In the genomic region with DNA sequence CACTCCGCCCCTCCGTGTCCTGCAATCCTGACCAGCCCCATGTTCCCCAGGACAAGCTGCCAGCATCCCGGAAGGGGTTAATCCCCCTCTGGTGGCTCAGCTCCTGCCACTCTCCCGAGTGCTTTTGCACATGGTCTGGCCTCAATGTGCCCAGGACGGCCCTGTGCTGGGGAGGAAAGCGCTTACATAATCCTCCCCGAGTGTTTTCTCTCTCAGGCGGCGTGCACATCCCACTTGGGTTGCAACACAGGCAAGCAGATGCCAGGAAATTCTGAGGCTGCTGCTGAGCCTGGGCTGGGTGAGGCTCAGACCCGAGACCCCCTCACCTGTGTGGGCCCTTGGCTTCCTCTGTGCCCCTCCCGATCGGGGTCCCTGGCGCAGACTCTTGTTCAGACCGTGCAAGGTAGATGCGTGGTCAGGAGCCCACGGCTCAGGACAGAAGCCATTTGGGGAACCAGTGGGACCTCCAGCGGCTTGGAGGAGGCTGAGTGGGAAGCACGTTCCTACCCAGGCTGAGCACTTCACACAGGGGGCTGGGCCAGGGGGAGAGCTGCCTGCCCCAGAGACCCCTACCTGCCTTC, we compare ENCODE assay signal across 8 cellular contexts.
DNase-seq lines count a peak whose midpoint lies in the region; ATAC-seq and TF ChIP-seq lines count a peak whose summit lies in the region.
"Not testable (repeated sequence)": the region's sequence is repeated elsewhere in the genome, so short reads cannot be mapped to it uniquely, and the experiment has no call there.

No MANE protein-coding gene starts in this region.

- peak overlapping the region in 3 of 4 donors; percentile 16 to 39 (median 31) for H3K27ac ChIP-seq in Peyer's patch
- H3K27ac ChIP-seq in esophagus squamous epithelium: peak overlapping the region; percentile 27 to 82 (median 65)
- peak overlapping the region in 6 of 10 donors; percentile 55 to 76 (median 64) for H3K27ac ChIP-seq in heart right ventricle
- peak overlapping the region; percentile 88 to 96 (median 92) for H3K27ac ChIP-seq in right lobe of liver
- H3K27ac ChIP-seq in ovary: peak overlapping the region; percentile 59 to 88
- H3K27ac ChIP-seq in stomach: peak overlapping the region in 3 of 5 donors; percentile 20 to 53 (median 51)
- H3K27ac ChIP-seq in vagina: peak overlapping the region; percentile 90

- not testable (repeated sequence) for H3K36me3 ChIP-seq in Peyer's patch, esophagus squamous epithelium, heart right ventricle, right lobe of liver, ovary, stomach, vagina

- ATAC-seq in heart right ventricle (peak in 7 of 8 donors; percentile 4 to 65 (median 29)), right lobe of liver (peak; percentile 46 to 65 (median 57))

- DNase-seq in CD1c-positive myeloid dendritic cell (ENCODE audit: extremely low spot score): peak; percentile 28
- peak in 1 of 3 donors; percentile 58 for DNase-seq in Peyer's patch
- not testable (repeated sequence) for DNase-seq in esophagus squamous epithelium (lab: John Stamatoyannopoulos, UW); stomach
- DNase-seq in heart right ventricle: peak in 1 of 2 donors; percentile 49
- DNase-seq in right lobe of liver: peak; percentile 69 to 88 (median 87)
- DNase-seq in ovary: peak; percentile 73 to 88 (median 79)
- DNase-seq in vagina (ENCODE audit: extremely low spot score in 2 of 2): peak in 1 of 2 donors; percentile 94

- H3K4me1 ChIP-seq in Peyer's patch: not testable (repeated sequence)
- H3K4me1 ChIP-seq in esophagus squamous epithelium: peaks cover 0 to 35% (median 5%) of the 10 kb centered on the region in 3 donors
- H3K4me1 ChIP-seq in heart right ventricle: peaks cover 11 to 47% (median 26%) of the 10 kb centered on the region in 9 donors
- peaks cover 0 to 27% (median 5%) of the 10 kb centered on the region in 4 donors for H3K4me1 ChIP-seq in right lobe of liver
- H3K4me1 ChIP-seq in ovary (ENCODE audit: insufficient read depth): peaks cover 17% of the 10 kb centered on the region
- H3K4me1 ChIP-seq in stomach: peaks cover 0 to 30% (median 7%) of the 10 kb centered on the region in 4 donors
- peaks cover 40% of the 10 kb centered on the region for H3K4me1 ChIP-seq in vagina

- H3K4me3 ChIP-seq in Peyer's patch, esophagus squamous epithelium, heart right ventricle, ovary, stomach, vagina: not testable (repeated sequence)
- peak overlapping the region in 2 of 3 donors; percentile 27 to 29 for H3K4me3 ChIP-seq in right lobe of liver

- not testable (repeated sequence) for TF ChIP-seq EP300 in ovary (IDR thresholded peaks at IDR 0.05); stomach (IDR thresholded peaks at IDR 0.05)

- H3K27me3 ChIP-seq in Peyer's patch, heart right ventricle, right lobe of liver, ovary, stomach, vagina: not testable (repeated sequence)
- H3K27me3 ChIP-seq in esophagus squamous epithelium: peaks cover 0 to 25% (median 0%) of the 10 kb centered on the region in 4 donors

- WGBS in esophagus squamous epithelium, 2 donors: 54 to 63% methylated on average over 4 to 9 of the region's 18 CpGs
- 71 to 72% methylated on average over 18 of the region's 18 CpGs for WGBS in heart right ventricle, 2 donors
- WGBS in right lobe of liver (ENCODE audit: insufficient coverage, low coverage, low lambda C conversion rate, missing lambda C conversion rate): 63% methylated on average over 5 of the region's 18 CpGs
- whole genome bisulfite sequencing in ovary, 3 donors: 40 to 48% (median 42%) methylated on average over 17 to 18 of the region's 18 CpGs
- WGBS in stomach, 5 donors: 75 to 87% (median 77%) methylated on average over 11 to 18 of the region's 18 CpGs

- TF ChIP-seq POLR2A in Peyer's patch (IDR thresholded peaks at IDR 0.05); esophagus squamous epithelium (IDR thresholded peaks at IDR 0.05); ovary (IDR thresholded peaks at IDR 0.05); stomach (IDR thresholded peaks at IDR 0.05); vagina (IDR thresholded peaks at IDR 0.05): not testable (repeated sequence)
- TF ChIP-seq POLR2A in right lobe of liver (IDR thresholded peaks at IDR 0.05): peak; percentile 8

- H3K9me3 ChIP-seq in Peyer's patch, esophagus squamous epithelium, heart right ventricle, right lobe of liver, ovary, stomach, vagina: not testable (repeated sequence)

- TF ChIP-seq CTCF in Peyer's patch (IDR thresholded peaks at IDR 0.05); esophagus squamous epithelium (IDR thresholded peaks at IDR 0.05); heart right ventricle (IDR thresholded peaks at IDR 0.05); right lobe of liver (IDR thresholded peaks at IDR 0.05); ovary (IDR thresholded peaks at IDR 0.05); stomach (IDR thresholded peaks at IDR 0.05); vagina (IDR thresholded peaks at IDR 0.05): not testable (repeated sequence)

- intact Hi-C loops in esophagus squamous epithelium (cut with DNase I); heart right ventricle (cut with DNase I); right lobe of liver (cut with DNase I); ovary (cut with DNase I); stomach (cut with DNase I; ENCODE audit: low total_unique reads); vagina (cut with DNase I): not testable (repeated sequence)

Comparison
In these comparisons a context has a peak if more than half of its experiments do, and no peak if none do; other contexts are left out.
1. H3K27ac ChIP-seq: peak in every context shown above with its lines; median percentile 92 in right lobe of liver; 90 in vagina; 74 in ovary; 65 in esophagus squamous epithelium; 64 in heart right ventricle; 51 in stomach; 31 in Peyer's patch.